14 cellular contexts compared by ENCODE assay signal in genomic region chr21:44907225-44907965, GRCh38. TPM values are rescaled to one million over a fixed set of nuclear protein-coding genes. Genes with fewer than 3 reads are reported as not detected.
A peak's percentile ranks its signal among the peaks of the same experiment; 100 is the strongest.
DNase-seq lines count a peak whose midpoint lies in the region; ATAC-seq and TF ChIP-seq lines count a peak whose summit lies in the region.
"Had no signal": no experiment of that assay in that cellular context is flagged by ENCODE, and none has a peak within 500 bp of the region (broad histone marks: within the 10 kb centered on the region; RNA-seq: fewer than 3 reads in every experiment).

No MANE protein-coding gene starts in this region.

- H3K4me2 ChIP-seq in BLaER1 (peak overlapping the region; percentile 91), neuronal stem cell (ENCODE audit: insufficient read depth, low read length, poor library complexity, severe bottlenecking) (no peak overlapping the region)

- no CpG with 5 or more reads among the region's 16 CpGs for WGBS in neuronal stem cell (ENCODE audit: extremely low coverage in 2 of 2, insufficient read length in 2 of 2, insufficient replicate concordance in 1 of 2), 2 donors

- no peaks in the 10 kb centered on the region for H3K27me3 ChIP-seq in BLaER1
- no peaks in the 10 kb centered on the region for H3K27me3 ChIP-seq in colonic mucosa
- peaks cover 0 to 65% (median 31%) of the 10 kb centered on the region in 3 experiments for H3K27me3 ChIP-seq in neuronal stem cell (ENCODE audit: control insufficient read depth in 3 of 3, insufficient read depth in 3 of 3, low read depth in 1 of 3, low read length in 3 of 3)

- no peak for ATAC-seq in GM18505 (IDR thresholded peaks at IDR 0.05; ENCODE audit: unreplicated experiment)

- no peak for TF ChIP-seq POLR2A in GM18505 (IDR thresholded peaks at IDR 0.05; ENCODE audit: borderline replicate concordance, extremely low read depth, insufficient read depth, insufficient read length)

- H3K9me3 ChIP-seq in BLaER1 (no peaks in the 10 kb centered on the region), HEK293 (ENCODE audit: control insufficient read depth, insufficient read depth, low read depth, low read length) (no peaks in the 10 kb centered on the region), colonic mucosa (no peaks in the 10 kb centered on the region), neuronal stem cell (replicated peaks in 1 of 2; ENCODE audit: control insufficient read depth in 2 of 2, insufficient read depth in 1 of 2, low read depth in 1 of 2, low read length in 2 of 2) (peaks cover 0 to 6% of the 10 kb centered on the region in 2 donors)

- H3K4me3 ChIP-seq in BLaER1 = peak overlapping the region; percentile 23
- no peak overlapping the region for H3K4me3 ChIP-seq in HEK293 (ENCODE audit: low read depth, low read length)
- H3K4me3 ChIP-seq in colonic mucosa = no peak overlapping the region
- no peak overlapping the region for H3K4me3 ChIP-seq in neuronal stem cell (ENCODE audit: low read length in 2 of 2)

- TF ChIP-seq CTCF in HEK293 (tag by site-specific recombination; IDR thresholded peaks at IDR 0.05) (no peak), colonic mucosa (IDR thresholded peaks at IDR 0.05) (no peak), mesothelial cell of epicardium (IDR thresholded peaks at IDR 0.05; ENCODE audit: unreplicated experiment) (no peak)

- intact Hi-C loops in colonic mucosa (cut with DNase I) = no loop called here

- CTCF ChIA-PET in HEK293 (lab: Yijun Ruan, JAX) = interaction anchor here (1.3 kb wide), 1 partner anchor 230 kb away, joined by 4 read pairs; no protein-coding TSS in a partner anchor

- no peak overlapping the region for H2BK5ac ChIP-seq in neuronal stem cell (ENCODE audit: low read length)

- no peaks in the 10 kb centered on the region for H3K36me3 Mint-ChIP-seq in mesothelial cell of epicardium

- H3K4me1 Mint-ChIP-seq in mesothelial cell of epicardium = peaks cover 12% of the 10 kb centered on the region

- peaks cover 16% of the 10 kb centered on the region for H3K36me3 ChIP-seq in BLaER1
- H3K36me3 ChIP-seq in HEK293 (ENCODE audit: control insufficient read depth in 2 of 2, insufficient read depth in 1 of 2, low read length in 2 of 2) = no peaks in the 10 kb centered on the region
- H3K36me3 ChIP-seq in colonic mucosa = no peaks in the 10 kb centered on the region
- peaks cover 0 to 2% of the 10 kb centered on the region in 2 donors for H3K36me3 ChIP-seq in neuronal stem cell (replicated peaks in 1 of 2; ENCODE audit: control insufficient read depth in 2 of 2, insufficient read depth in 2 of 2, low read length in 2 of 2)

- peak overlapping the region; percentile 54; the same call in 1 of the 2 replicates for H3K9ac ChIP-seq in BLaER1
- H3K9ac ChIP-seq in colonic mucosa (ENCODE audit: low read depth in 2 of 2, low read length in 2 of 2) = peak overlapping the region; percentile 2 to 5
- H3K9ac ChIP-seq in neuronal stem cell (ENCODE audit: low read depth, low read length, poor library complexity) = no peak overlapping the region

- H4K20me1 ChIP-seq in BLaER1 = peaks cover 5% of the 10 kb centered on the region; the same call in 1 of the 2 replicates

- H3K9me3 Mint-ChIP-seq in mesothelial cell of epicardium = no peaks in the 10 kb centered on the region

- H3K4ac ChIP-seq in neuronal stem cell (ENCODE audit: low read length) = no peak overlapping the region

- H3K27ac ChIP-seq in BLaER1 (peak overlapping the region; percentile 69), HEK293 (ENCODE audit: extremely low read depth, low read depth, low read length) (no peak overlapping the region), colonic mucosa (no peak overlapping the region), neuronal stem cell (replicated peaks; ENCODE audit: low read length) (no peak overlapping the region)

- DNase-seq in colonic mucosa (no peak), neuronal stem cell (ENCODE audit: low spot score) (no peak), midbrain (lab: John Stamatoyannopoulos, UW) (no peak), mesothelial cell of epicardium (ENCODE audit: low spot score in 2 of 2, unreplicated experiment in 2 of 2) (no peak), amygdala (lab: John Stamatoyannopoulos, UW) (no peak)
- DNase-seq: IMR-90; stimulated activated CD4-positive, alpha-beta T cell treated with anti-CD3 and anti-CD28 coated beads, Interleukin-4, amount 100 ng/mL, for 24 hours; stimulated activated naive CD4-positive, alpha-beta T cell treated with Interleukin-2 at 50 U/mL for 16 hours; T-helper 9 cell had no signal

- no peaks in the 10 kb centered on the region for H3K27me3 Mint-ChIP-seq in mesothelial cell of epicardium (ENCODE audit: low read depth)

- peak overlapping the region; percentile 78 for H2AK5ac ChIP-seq in neuronal stem cell (ENCODE audit: low read depth, low read length)

- no peak overlapping the region for H4K8ac ChIP-seq in neuronal stem cell (ENCODE audit: low read depth, low read length)

- POLR2A ChIA-PET in HEK293 (lab: Yijun Ruan, JAX) = no interaction called here

- H2BK120ac ChIP-seq in neuronal stem cell (ENCODE audit: low read depth, low read length) = no peak overlapping the region

- H4K91ac ChIP-seq in neuronal stem cell (ENCODE audit: low read depth, low read length, poor library complexity) = no peak overlapping the region

- peak overlapping the region; percentile 80 for H3K18ac ChIP-seq in neuronal stem cell (ENCODE audit: low read length)

- H2AFZ ChIP-seq in neuronal stem cell (ENCODE audit: low read length) = peak overlapping the region; percentile 23

- no peaks in the 10 kb centered on the region for H3K79me1 ChIP-seq in neuronal stem cell (ENCODE audit: low read depth, low read length)

- peak overlapping the region; percentile 86 for H3K23ac ChIP-seq in neuronal stem cell (ENCODE audit: low read depth, low read length, poor library complexity)

- no peak overlapping the region for H3K4me3 Mint-ChIP-seq in mesothelial cell of epicardium

- H3K27ac Mint-ChIP-seq in mesothelial cell of epicardium = no peak overlapping the region

- no peak overlapping the region for H2BK12ac ChIP-seq in neuronal stem cell (ENCODE audit: low read length)

- H2BK15ac ChIP-seq in neuronal stem cell (ENCODE audit: low read length) = peak overlapping the region; percentile 73

- H3K14ac ChIP-seq in neuronal stem cell (ENCODE audit: low read length) = peak overlapping the region; percentile 87

- H3K4me1 ChIP-seq in BLaER1 (peaks cover 72% of the 10 kb centered on the region), HEK293 (ENCODE audit: control insufficient read depth, insufficient read depth, low read length) (no peaks in the 10 kb centered on the region), colonic mucosa (peaks cover 19% of the 10 kb centered on the region), neuronal stem cell (ENCODE audit: control insufficient read depth in 2 of 2, insufficient read depth in 1 of 2, low read depth in 1 of 2, low read length in 2 of 2) (peaks cover 0 to 6% of the 10 kb centered on the region in 2 donors)

TF ChIP-seq in HEK293, 187 proteins besides CTCF, POLR2A, EP300 and RAD21:
- TF ChIP-seq GLIS1 (tag by site-specific recombination; IDR thresholded peaks at IDR 0.05) = peak; percentile 14; the same call in 1 of the 2 replicates
- no peak for TF ChIP-seq ZNF404 (tag by site-specific recombination; IDR thresholded peaks at IDR 0.05)
- 0 out of 2 replicates have a peak, but pooled peaks have one; percentile 50 for TF ChIP-seq ZFP69B (tag by site-specific recombination; IDR thresholded peaks at IDR 0.05)
- TF ChIP-seq ZNF692 (tag by site-specific recombination; IDR thresholded peaks at IDR 0.05) = peak; percentile 40; the same call in 1 of the 2 replicates

RNA-seq across cellular contexts. Expression of gene ITGB2, which starts 13.3 kb away (rescaled TPM):
- total RNA-seq in colonic mucosa = 10 to 100 TPM; 13.1 to 27.1 TPM
- 0.06 TPM for polyA plus RNA-seq in neuronal stem cell (2013, experiment 1 of 2)
- 0.12 TPM for polyA plus RNA-seq in neuronal stem cell (2013, experiment 2 of 2)
- 0.61 to 1.4 TPM (median 0.74 TPM) in 3 replicates for total RNA-seq in mesothelial cell of epicardium
- total RNA-seq: fibroblast of lung, IMR-90, RPMI7951 had no signal

RNA-seq across cellular contexts. Expression of gene SLX9, which starts 32.4 kb away (rescaled TPM):
- 10 to 100 TPM; 30.6 to 50.1 TPM for total RNA-seq in colonic mucosa
- 17.0 TPM for polyA plus RNA-seq in neuronal stem cell (2013, experiment 1 of 2)
- polyA plus RNA-seq in neuronal stem cell (2013, experiment 2 of 2) = 16.6 TPM
- total RNA-seq in mesothelial cell of epicardium = 30.6 to 32.3 TPM (median 31.8 TPM) in 3 replicates

RNA-seq across cellular contexts. Expression of gene PTTG1IP, which starts 33.9 kb away (rescaled TPM):
- total RNA-seq in colonic mucosa = 100 to 1,000 TPM; 218 to 414 TPM
- polyA plus RNA-seq in neuronal stem cell (2013, experiment 1 of 2) = 134 TPM
- polyA plus RNA-seq in neuronal stem cell (2013, experiment 2 of 2) = 131 TPM
- 200 to 205 TPM (median 204 TPM) in 3 replicates for total RNA-seq in mesothelial cell of epicardium
